Comparison of ENCODE assay signal across 9 cellular contexts in genomic region chr4:79042079-79042674, GRCh38.
A peak's percentile ranks its signal among the peaks of the same experiment; 100 is the strongest.
DNase-seq lines count a peak whose midpoint lies in the region; ATAC-seq, FAIRE-seq and TF ChIP-seq lines count a peak whose summit lies in the region.
"Had no signal": no experiment of that assay in that cellular context is flagged by ENCODE, and none has a peak within 500 bp of the region (broad histone marks: within the 10 kb centered on the region; RNA-seq: fewer than 3 reads in every experiment).

No MANE protein-coding gene starts in this region.

- H2AFZ ChIP-seq in trophoblast cell (ENCODE audit: insufficient read depth, low read length, poor library complexity) = no peak overlapping the region

- no peak overlapping the region for H3K18ac ChIP-seq in trophoblast cell (ENCODE audit: low read length)

- no peaks in the 10 kb centered on the region for H3K79me2 ChIP-seq in trophoblast cell (ENCODE audit: control insufficient read depth, insufficient read depth, low read length, poor library complexity)

- H4K8ac ChIP-seq in trophoblast cell (ENCODE audit: low read depth, low read length) = no peak overlapping the region

- WGBS in A549 (ENCODE audit: missing lambda C conversion rate) = 31% methylated on average over 1 of the region's 1 CpG
- no CpG with 5 or more reads among the region's 1 CpG for WGBS in trophoblast cell (ENCODE audit: extremely low coverage, insufficient coverage, insufficient read length)

- H3K9me3 ChIP-seq in A549 (no peaks in the 10 kb centered on the region), trophoblast cell (ENCODE audit: insufficient read depth, low read depth, low read length) (no peaks in the 10 kb centered on the region)

- no peak overlapping the region for H4K12ac ChIP-seq in trophoblast cell (ENCODE audit: low read depth, low read length)

- POLR2A ChIA-PET in A549 (lab: Yijun Ruan, JAX) = no interaction called here

- CTCF ChIA-PET in A549 (lab: Yijun Ruan, JAX) = interaction anchor here (0.6 to 1.8 kb wide), 6 partner anchors 10 to 1167 kb away, joined by 3 to 7 read pairs (median 3); no protein-coding TSS in a partner anchor

- no peak overlapping the region for H3K27ac ChIP-seq in A549
- no peak overlapping the region for H3K27ac ChIP-seq in trophoblast cell (ENCODE audit: low read depth, low read length)

- H3K23ac ChIP-seq in trophoblast cell (ENCODE audit: low read length) = no peak overlapping the region

- 0 out of 6 replicates have a peak, but pooled peaks of 1 of the 2 experiments have one; percentile 40 for ATAC-seq in A549
- ATAC-seq in HG03280 (IDR thresholded peaks at IDR 0.05; ENCODE audit: unreplicated experiment) = no peak
- no peak for ATAC-seq in GM18517 (IDR thresholded peaks at IDR 0.05; ENCODE audit: unreplicated experiment)
- ATAC-seq in HG03159 (IDR thresholded peaks at IDR 0.05; ENCODE audit: unreplicated experiment) = no peak

- peak in 1 of 2 experiments; percentile 12 for DNase-seq in A549 (ENCODE audit: low read depth in 1 of 2, low spot score in 1 of 2)
- peak; percentile 27 for DNase-seq in H4 (ENCODE audit: low spot score)
- DNase-seq in NCI-H774 (lab: John Stamatoyannopoulos, UW) = peak; percentile 40
- peak; percentile 46 for DNase-seq in epithelial cell of esophagus (ENCODE audit: low read depth)
- DNase-seq in trophoblast cell = peak; percentile 19 to 78

- H4K91ac ChIP-seq in trophoblast cell (ENCODE audit: low read depth, low read length) = no peak overlapping the region

- TF ChIP-seq RAD21 in A549 (conservative IDR thresholded peaks at IDR 0.05 in 1 of 2, IDR thresholded peaks at IDR 0.05 in 1 of 2) = peak; percentile 37 to 50; a peak in 4 of 5 replicates

- H3K27me3 ChIP-seq in trophoblast cell (ENCODE audit: insufficient read depth, low read length) = no peaks in the 10 kb centered on the region

- H2BK120ac ChIP-seq in trophoblast cell (ENCODE audit: insufficient read depth, low read length, poor library complexity) = no peak overlapping the region

- H2AK5ac ChIP-seq in trophoblast cell (ENCODE audit: low read length) = no peak overlapping the region

- H3K36me3 ChIP-seq in trophoblast cell (ENCODE audit: control insufficient read depth in 1 of 2, insufficient read depth in 2 of 2, low read length in 2 of 2) = no peaks in the 10 kb centered on the region

- TF ChIP-seq CTCF in A549 (IDR thresholded peaks at IDR 0.05) (peak; percentile 33; the same call in 1 of the 3 replicates), epithelial cell of esophagus (IDR thresholded peaks at IDR 0.05; ENCODE audit: insufficient read depth, low read depth, low read length, missing control alignments) (peak; percentile 65)

- H3K4me3 ChIP-seq in A549 = no peak overlapping the region
- H3K4me3 ChIP-seq in epithelial cell of esophagus (ENCODE audit: low read length) = no peak overlapping the region
- no peak overlapping the region for H3K4me3 ChIP-seq in trophoblast cell (ENCODE audit: low read depth, low read length)

- TF ChIP-seq EP300 in A549 (IDR thresholded peaks at IDR 0.05) = no peak

- H3K14ac ChIP-seq in trophoblast cell (ENCODE audit: low read length) = no peak overlapping the region

- H3K4me2 ChIP-seq in A549 (no peak overlapping the region), trophoblast cell (ENCODE audit: low read length) (no peak overlapping the region)

- H3K4me1 ChIP-seq in A549 (no peaks in the 10 kb centered on the region), trophoblast cell (ENCODE audit: control insufficient read depth in 1 of 2, insufficient read depth in 2 of 2, low read length in 2 of 2) (no peaks in the 10 kb centered on the region)

- H3K4ac ChIP-seq in trophoblast cell (ENCODE audit: low read depth, low read length) = no peak overlapping the region

- H3K79me1 ChIP-seq in trophoblast cell (ENCODE audit: low read length) = no peaks in the 10 kb centered on the region

- no peak overlapping the region for H2BK12ac ChIP-seq in trophoblast cell (ENCODE audit: low read length)

- no peak for FAIRE-seq in A549 (lab: Jason Lieb, UNC)
- FAIRE-seq: GM18507 had no signal

- H2BK5ac ChIP-seq in trophoblast cell (ENCODE audit: low read depth, low read length, poor library complexity) = no peak overlapping the region

- no peak for TF ChIP-seq POLR2A in A549 (IDR thresholded peaks at IDR 0.05; ENCODE audit: low read length)

- H3K9ac ChIP-seq in trophoblast cell (ENCODE audit: low read length) = no peak overlapping the region

TF ChIP-seq in A549, 52 proteins besides CTCF, POLR2A, EP300 and RAD21:
- TF ChIP-seq SMC3 (IDR thresholded peaks at IDR 0.05) = 0 out of 3 replicates have a peak, but pooled peaks have one; percentile 15
- TF ChIP-seq FOXS1 (CRISPR knock-in tag; IDR thresholded peaks at IDR 0.05) = no peak
